Comparison of ENCODE assay signal across 10 cellular contexts in genomic region chr11:65435981-65436411, GRCh38. TPM values are rescaled to one million over a fixed set of nuclear protein-coding genes. Genes with fewer than 3 reads are reported as not detected.
DNase-seq lines count a peak whose midpoint lies in the region; ATAC-seq and TF ChIP-seq lines count a peak whose summit lies in the region.
"Had no signal": no experiment of that assay in that cellular context is flagged by ENCODE, and none has a peak within 500 bp of the region (broad histone marks: within the 10 kb centered on the region; RNA-seq: fewer than 3 reads in every experiment).

No MANE protein-coding gene starts in this region.

- no peaks in the 10 kb centered on the region for H3K9me3 Mint-ChIP-seq in H9

- H3K4me2 ChIP-seq in GM23248 (ENCODE audit: unreplicated experiment) (peak overlapping the region; percentile 96), smooth muscle cell (no peak overlapping the region), H9 (ENCODE audit: insufficient read depth, insufficient read length, low read length) (no peak overlapping the region)

- H3K4me3 Mint-ChIP-seq in H9, result no peak overlapping the region

- H3K27me3 Mint-ChIP-seq in H9 (ENCODE audit: low read depth), result peaks cover 3% of the 10 kb centered on the region; the same call in 1 of the 2 replicates

- H3K4me3 ChIP-seq in GM23248 (peak overlapping the region; percentile 93), left ventricle myocardium inferior (peak overlapping the region; percentile 80), smooth muscle cell (no peak overlapping the region)

- H3K9me3 ChIP-seq in GM23248 (ENCODE audit: low read depth), result no peaks in the 10 kb centered on the region
- H3K9me3 ChIP-seq in left ventricle myocardium inferior (replicated peaks), result no peaks in the 10 kb centered on the region
- no peaks in the 10 kb centered on the region for H3K9me3 ChIP-seq in smooth muscle cell (replicated peaks; ENCODE audit: low read depth)
- H3K9me3 ChIP-seq in H9 (ENCODE audit: control insufficient read depth, low read depth, low read length), result no peaks in the 10 kb centered on the region

- no peaks in the 10 kb centered on the region for H3K79me1 ChIP-seq in H9 (ENCODE audit: insufficient read depth, low read depth, low read length, poor library complexity, severe bottlenecking)

- no peaks in the 10 kb centered on the region for H3K27me3 ChIP-seq in GM23248 (replicated peaks; ENCODE audit: insufficient read depth)
- no peaks in the 10 kb centered on the region for H3K27me3 ChIP-seq in left ventricle myocardium inferior (ENCODE audit: low read depth)
- H3K27me3 ChIP-seq in smooth muscle cell (ENCODE audit: low read depth), result no peaks in the 10 kb centered on the region
- no peaks in the 10 kb centered on the region for H3K27me3 ChIP-seq in H9 (ENCODE audit: insufficient read depth, low read length)

- no peak overlapping the region for H4K5ac ChIP-seq in H9 (ENCODE audit: insufficient read length, low read depth, low read length)

- H3K27ac Mint-ChIP-seq in H9, result no peak overlapping the region

- no peak overlapping the region for H3T11ph ChIP-seq in H9 (ENCODE audit: low read length)

- no peaks in the 10 kb centered on the region for H3K9me2 ChIP-seq in GM23248 (ENCODE audit: insufficient read depth)

- H3K27ac ChIP-seq in GM23248 (peak overlapping the region; percentile 100), left ventricle myocardium inferior (replicated peaks) (peak overlapping the region; percentile 73), smooth muscle cell (ENCODE audit: low read depth) (peak overlapping the region; percentile 100), H9 (ENCODE audit: insufficient read length, low read depth, low read length) (no peak overlapping the region)

- in situ Hi-C loops in GM23248 (cut with MboI), result no loop called here
- in situ Hi-C loops in ACHN (cut with HindIII; ENCODE audit: low pct_ligation_motif_present, low pct_unique_long_range_greater_than_20kb, low sequenced_read_pairs), result no loop called here

- no peak overlapping the region for H2BK12ac ChIP-seq in H9 (ENCODE audit: insufficient read length, low read depth, low read length)

- H3K4me1 Mint-ChIP-seq in H9, result peaks cover 0 to 3% of the 10 kb centered on the region in 2 experiments; a peak in 1 of 4 replicates

- no peak overlapping the region for H3K18ac ChIP-seq in H9 (ENCODE audit: insufficient read length, low read depth, low read length)

- H3K4me1 ChIP-seq in GM23248 (ENCODE audit: insufficient read depth) (peaks cover 72% of the 10 kb centered on the region), left ventricle myocardium inferior (peaks cover 100% of the 10 kb centered on the region), smooth muscle cell (ENCODE audit: low read depth) (no peaks in the 10 kb centered on the region), H9 (ENCODE audit: insufficient read depth, low read length) (no peaks in the 10 kb centered on the region)

- H2BK15ac ChIP-seq in H9 (ENCODE audit: low read depth, low read length), result no peak overlapping the region

- H2BK120ac ChIP-seq in H9 (ENCODE audit: low read depth, low read length, poor library complexity, severe bottlenecking), result no peak overlapping the region

- H3K9ac ChIP-seq in GM23248, result peak overlapping the region; percentile 100
- no peak overlapping the region for H3K9ac ChIP-seq in smooth muscle cell (ENCODE audit: low read depth)
- H3K9ac ChIP-seq in H9 (ENCODE audit: extremely low read depth, insufficient read length, low read length), result no peak overlapping the region

- H2AFZ ChIP-seq in GM23248 (no peak overlapping the region), smooth muscle cell (ENCODE audit: low read depth) (no peak overlapping the region), H9 (ENCODE audit: low read length) (no peak overlapping the region)

- no peak for TF ChIP-seq CTCF in left ventricle myocardium inferior (IDR thresholded peaks at IDR 0.05; ENCODE audit: borderline replicate concordance)
- TF ChIP-seq CTCF in smooth muscle cell (IDR thresholded peaks at IDR 0.05; ENCODE audit: borderline replicate concordance, insufficient read depth, poor library complexity, severe bottlenecking), result no peak
- no peak for TF ChIP-seq CTCF in H9 (conservative IDR thresholded peaks at IDR 0.05)

- H4K8ac ChIP-seq in H9 (replicated peaks; ENCODE audit: insufficient read length, low read depth, low read length), result no peak overlapping the region

- no peak overlapping the region for H3K14ac ChIP-seq in H9 (ENCODE audit: insufficient read depth, low read length)

- DNase-seq in GM23248 (peak; percentile 38), left ventricle myocardium inferior (no peak), smooth muscle cell (lab: John Stamatoyannopoulos, UW; ENCODE audit: unreplicated experiment) (no peak), ACHN (no peak), H9 (no peak)
- DNase-seq in activated CD8-positive, alpha-beta memory T cell treated with anti-CD3 and anti-CD28 coated beads, Interleukin-2, amount 50 U/mL, for 48 hours, result peak; percentile 51
- DNase-seq: kidney glomerular epithelial cell, NCI-H524 treated with DMSO at 0.1 percent for 48 hours had no signal

- ATAC-seq in HG02884 (IDR thresholded peaks at IDR 0.05; ENCODE audit: unreplicated experiment) (no peak), HG03135 (IDR thresholded peaks at IDR 0.05; ENCODE audit: unreplicated experiment) (no peak)

- H2AK5ac ChIP-seq in H9 (ENCODE audit: insufficient read length, low read length), result no peak overlapping the region

- H2BK5ac ChIP-seq in H9 (ENCODE audit: insufficient read length, low read length), result no peak overlapping the region

- no peaks in the 10 kb centered on the region for H3K23me2 ChIP-seq in H9 (ENCODE audit: insufficient read length, low read depth, low read length, poor library complexity, severe bottlenecking)

- H3K36me3 ChIP-seq in GM23248 (ENCODE audit: low read depth) (peaks cover 71% of the 10 kb centered on the region), left ventricle myocardium inferior (peaks cover 86% of the 10 kb centered on the region), smooth muscle cell (ENCODE audit: low read depth) (no peaks in the 10 kb centered on the region)

- H2BK20ac ChIP-seq in H9 (ENCODE audit: low read depth, low read length, poor library complexity, severe bottlenecking), result no peak overlapping the region

- H3F3A ChIP-seq in GM23248 (ENCODE audit: insufficient read depth) (peaks cover 99% of the 10 kb centered on the region), smooth muscle cell (ENCODE audit: low read depth) (peaks cover 90% of the 10 kb centered on the region)

- peaks cover 70% of the 10 kb centered on the region for H4K20me1 ChIP-seq in GM23248 (ENCODE audit: insufficient read depth)
- H4K20me1 ChIP-seq in smooth muscle cell (ENCODE audit: low read depth), result peaks cover 99% of the 10 kb centered on the region
- H4K20me1 ChIP-seq in H9 (ENCODE audit: control insufficient read depth, insufficient read depth, insufficient read length), result no peaks in the 10 kb centered on the region

- no peak overlapping the region for H3K23ac ChIP-seq in H9 (ENCODE audit: insufficient read length, low read depth, low read length)

- no peak overlapping the region for H3K4ac ChIP-seq in H9 (ENCODE audit: low read depth, low read length)

- no peaks in the 10 kb centered on the region for H3K36me3 Mint-ChIP-seq in H9 (ENCODE audit: insufficient read depth in 1 of 3, low read depth in 3 of 3)

- H3K79me2 ChIP-seq in GM23248 (ENCODE audit: insufficient read depth), result peaks cover 99% of the 10 kb centered on the region
- peaks cover 100% of the 10 kb centered on the region for H3K79me2 ChIP-seq in smooth muscle cell (ENCODE audit: low read depth)
- no peaks in the 10 kb centered on the region for H3K79me2 ChIP-seq in H9 (ENCODE audit: insufficient read depth, low read length)

- H3K56ac ChIP-seq in H9 (ENCODE audit: insufficient read length, low read depth, low read length), result no peak overlapping the region

- intact Hi-C loops in left ventricle myocardium inferior (cut with micrococcal nuclease), result no loop called here

- no peak overlapping the region for H4K91ac ChIP-seq in H9 (ENCODE audit: insufficient read length, low read depth, low read length)

- WGBS in GM23248 (ENCODE audit: low coverage in 1 of 2, low lambda C conversion rate in 2 of 2, missing lambda C conversion rate in 2 of 2), 2 experiments, result 70 to 73% methylated on average over 8 of the region's 8 CpGs
- WGBS in smooth muscle cell (ENCODE audit: low lambda C conversion rate), result 97% methylated on average over 8 of the region's 8 CpGs
- WGBS in H9 (ENCODE audit: extremely low coverage, insufficient read length, low lambda C conversion rate), result no CpG with 5 or more reads among the region's 8 CpGs

RNA-seq across cellular contexts. Expression of gene NEAT1, which starts 13.4 kb away (rescaled TPM):
- total RNA-seq in GM23248 (2014; rRNA removed; shearing (Covaris generic)), result 74.3 and 143 TPM in 2 replicates
- polyA plus RNA-seq in GM23248 (2016; fragmentation: Nextera tagmentation; extraction: Ambion mirVana) (36.2 and 50.7 TPM in 2 replicates), smooth muscle cell (14.9 and 84.6 TPM in 2 replicates)
- total RNA-seq in left ventricle myocardium inferior (405 TPM), smooth muscle cell (142 and 155 TPM in 2 replicates), H9 (2021) (11.1 and 12.7 TPM in 2 replicates)

RNA-seq across cellular contexts. Expression of gene FRMD8, which starts 49.6 kb away (rescaled TPM):
- total RNA-seq in GM23248 (2014; rRNA removed; shearing (Covaris generic)), result 80.2 and 106 TPM in 2 replicates
- polyA plus RNA-seq in GM23248 (2016; fragmentation: Nextera tagmentation; extraction: Ambion mirVana) (25.4 and 30.0 TPM in 2 replicates), smooth muscle cell (37.8 and 40.8 TPM in 2 replicates)
- total RNA-seq in left ventricle myocardium inferior (8.4 TPM), smooth muscle cell (16.7 and 19.1 TPM in 2 replicates), H9 (2021) (19.0 and 22.7 TPM in 2 replicates)

RNA-seq across cellular contexts. Expression of gene SLC25A45, which starts 53.5 kb away (rescaled TPM):
- total RNA-seq in GM23248 (2014; rRNA removed; shearing (Covaris generic)), result 3.6 and 6.4 TPM in 2 replicates
- polyA plus RNA-seq in GM23248 (2016; fragmentation: Nextera tagmentation; extraction: Ambion mirVana) (3.7 and 3.9 TPM in 2 replicates), smooth muscle cell (3.4 and 7.7 TPM in 2 replicates)
- total RNA-seq in left ventricle myocardium inferior (5.0 TPM), smooth muscle cell (0.81 and 2.2 TPM in 2 replicates), H9 (2021) (1.1 and 1.6 TPM in 2 replicates)

Comparison
In these comparisons a context has a peak if more than half of its experiments do, and no peak if none do; other contexts are left out.
1. DNase-seq: peak in GM23248 (single experiment) and activated CD8-positive, alpha-beta memory T cell treated with anti-CD3 and anti-CD28 coated beads, Interleukin-2, amount 50 U/mL, for 48 hours (single experiment); none in left ventricle myocardium inferior (single experiment), smooth muscle cell (single experiment), ACHN (single experiment) and H9 (single experiment).